In the genomic region with DNA sequence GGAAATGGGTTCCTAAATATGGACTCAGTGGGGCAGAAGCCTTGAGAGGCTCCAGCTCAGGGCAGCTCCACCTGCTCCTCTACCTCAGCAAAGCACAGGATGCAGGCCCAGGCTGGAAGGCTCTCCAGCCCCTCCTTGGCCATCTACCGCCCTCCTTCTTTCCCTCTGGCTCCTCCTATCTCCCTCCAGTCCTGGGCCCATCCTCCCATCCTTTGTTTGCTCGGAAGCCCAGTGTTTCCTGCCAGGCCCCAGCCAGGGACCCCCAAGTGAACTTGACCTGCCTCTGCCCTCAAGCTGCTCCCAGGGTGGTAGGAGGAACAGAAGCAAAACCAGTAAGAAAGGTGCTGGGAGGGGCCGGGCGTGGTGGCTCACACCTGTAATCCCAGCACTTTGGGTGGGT, we compare ENCODE assay signal across 1 cellular context.
TF ChIP-seq lines count a peak whose summit lies in the region.

No MANE protein-coding gene starts in this region.

TF ChIP-seq in HCT116, 20 proteins besides CTCF, POLR2A, EP300 and RAD21 (continued from another document):
- no peak for TF ChIP-seq REST (IDR thresholded peaks at IDR 0.05; ENCODE audit: low read depth)
- no peak for TF ChIP-seq JUND (IDR thresholded peaks at IDR 0.05)
- no peak for TF ChIP-seq YY1 (IDR thresholded peaks at IDR 0.05; ENCODE audit: extremely low read depth, insufficient replicate concordance, low read depth, low read length)
- no peak for TF ChIP-seq CBX3 (IDR thresholded peaks at IDR 0.05; ENCODE audit: low read depth)
- no peak for TF ChIP-seq POLR2AphosphoS5 (IDR thresholded peaks at IDR 0.05; ENCODE audit: low read depth, low read length)
